Comparison of ENCODE assay signal across 26 cellular contexts in the genomic region with DNA sequence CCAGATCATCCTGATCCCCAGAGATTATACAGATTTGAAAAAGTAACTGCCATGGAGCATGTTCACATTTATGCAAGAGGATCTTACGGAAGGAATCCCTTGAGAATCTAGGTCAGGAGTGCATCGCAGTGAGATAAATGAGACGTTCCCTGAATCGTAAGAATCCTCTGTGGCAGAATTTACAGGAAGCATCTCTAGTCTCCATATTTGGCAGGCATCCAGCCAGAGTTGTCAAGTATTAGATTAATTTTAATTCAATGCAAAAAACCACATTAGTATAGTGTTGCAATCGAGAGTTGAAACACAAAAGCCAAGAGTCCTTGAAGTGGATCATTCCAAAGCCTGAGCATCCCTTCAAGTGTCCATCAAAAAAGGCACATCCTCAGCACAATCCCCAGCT.
"Had no signal": no experiment of that assay in that cellular context is flagged by ENCODE, and none has a peak within 500 bp of the region (broad histone marks: within the 10 kb centered on the region; RNA-seq: fewer than 3 reads in every experiment).

No MANE protein-coding gene starts in this region.

- H3K4me1 Mint-ChIP-seq: activated CD4-positive, alpha-beta T cell treated with anti-CD3 and anti-CD28 coated beads for 36 hours; activated naive CD8-positive, alpha-beta T cell treated with anti-CD3 and anti-CD28 coated beads, Interleukin-2, amount 10 ng/mL, durations not matched to agents 7 days and 5 days; endodermal cell; memory B cell; WTC11 had no signal

- H3K27ac Mint-ChIP-seq: activated CD4-positive, alpha-beta T cell treated with anti-CD3 and anti-CD28 coated beads for 36 hours; activated naive CD4-positive, alpha-beta T cell treated with anti-CD3 and anti-CD28 coated beads for 36 hours; activated naive CD8-positive, alpha-beta T cell treated with anti-CD3 and anti-CD28 coated beads, Interleukin-2, amount 10 ng/mL, durations not matched to agents 7 days and 5 days; endodermal cell; memory B cell; natural killer cell treated with Interleukin-12 subunit alpha and Interleukin-12 subunit beta and Interleukin-15 and Interleukin-18, amount 100 ng/mL, for 72 hours; stimulated activated naive CD8-positive, alpha-beta T cell treated with anti-CD3 and anti-CD28 coated beads, Interleukin-15, Interleukin-2, amounts not matched to agents 100 ng/mL and 50 ng/mL, for 24 hours; WTC11 had no signal

- H3K9me3 ChIP-seq: esophagus squamous epithelium, gastrocnemius medialis, neutrophil, pancreas, psoas muscle, thyroid gland, upper lobe of right lung had no signal

- DNase-seq: activated CD4-positive, alpha-beta T cell treated with anti-CD3 and anti-CD28 coated beads for 36 hours; activated CD4-positive, alpha-beta T cell treated with anti-CD3 and anti-CD28 coated beads, Interleukin-2, amount 50 U/mL, for 48 hours; activated naive CD4-positive, alpha-beta T cell treated with anti-CD3 and anti-CD28 coated beads for 36 hours; activated naive CD8-positive, alpha-beta T cell treated with anti-CD3 and anti-CD28 coated beads, Interleukin-2, amount 10 ng/mL, durations not matched to agents 7 days and 5 days; activated T-cell treated with anti-CD3 and anti-CD28 coated beads, Interleukin-2, amount 50 U/mL, for 48 hours; cerebellar nuclear complex; cortex of kidney; endodermal cell; esophagus squamous epithelium; gastrocnemius medialis; hypothalamus; left cardiac atrium; pancreas; psoas muscle; right cardiac atrium; stimulated activated CD4-positive, alpha-beta T cell treated with anti-CD3 and anti-CD28 coated beads, Interleukin-12 subunit alpha, Interleukin-12 subunit beta, amount 100 ng/mL, for 4 hours; stimulated activated CD4-positive, alpha-beta T cell treated with anti-CD3 and anti-CD28 coated beads, Interleukin-4, amount 100 ng/mL, for 4 hours; substantia nigra; T1000; thyroid gland; upper lobe of right lung had no signal

- H3K36me3 Mint-ChIP-seq: activated naive CD8-positive, alpha-beta T cell treated with anti-CD3 and anti-CD28 coated beads, Interleukin-2, amount 10 ng/mL, durations not matched to agents 7 days and 5 days; memory B cell; natural killer cell treated with Interleukin-12 subunit alpha and Interleukin-12 subunit beta and Interleukin-15 and Interleukin-18, amount 100 ng/mL, for 72 hours; WTC11 had no signal

- H3K4me3 Mint-ChIP-seq: activated CD4-positive, alpha-beta T cell treated with anti-CD3 and anti-CD28 coated beads for 36 hours; activated naive CD4-positive, alpha-beta T cell treated with anti-CD3 and anti-CD28 coated beads for 36 hours; activated naive CD8-positive, alpha-beta T cell treated with anti-CD3 and anti-CD28 coated beads, Interleukin-2, amount 10 ng/mL, durations not matched to agents 7 days and 5 days; endodermal cell; memory B cell; natural killer cell treated with Interleukin-12 subunit alpha and Interleukin-12 subunit beta and Interleukin-15 and Interleukin-18, amount 100 ng/mL, for 72 hours; stimulated activated naive CD8-positive, alpha-beta T cell treated with anti-CD3 and anti-CD28 coated beads, Interleukin-15, Interleukin-2, amounts not matched to agents 100 ng/mL and 50 ng/mL, for 24 hours; WTC11 had no signal

- H3K9me3 Mint-ChIP-seq: activated naive CD4-positive, alpha-beta T cell treated with anti-CD3 and anti-CD28 coated beads for 36 hours; activated naive CD8-positive, alpha-beta T cell treated with anti-CD3 and anti-CD28 coated beads, Interleukin-2, amount 10 ng/mL, durations not matched to agents 7 days and 5 days; memory B cell; natural killer cell treated with Interleukin-12 subunit alpha and Interleukin-12 subunit beta and Interleukin-15 and Interleukin-18, amount 100 ng/mL, for 72 hours; stimulated activated naive CD8-positive, alpha-beta T cell treated with anti-CD3 and anti-CD28 coated beads, Interleukin-15, Interleukin-2, amounts not matched to agents 100 ng/mL and 50 ng/mL, for 24 hours had no signal

- ATAC-seq: activated CD4-positive, alpha-beta T cell treated with anti-CD3 and anti-CD28 coated beads for 36 hours; gastrocnemius medialis; left cardiac atrium; natural killer cell treated with Interleukin-12 subunit alpha and Interleukin-12 subunit beta and Interleukin-15 and Interleukin-18, amount 100 ng/mL, for 72 hours; pancreas; psoas muscle; right cardiac atrium; upper lobe of right lung; WTC11 had no signal
